10 cellular contexts compared by ENCODE assay signal in the genomic region with DNA sequence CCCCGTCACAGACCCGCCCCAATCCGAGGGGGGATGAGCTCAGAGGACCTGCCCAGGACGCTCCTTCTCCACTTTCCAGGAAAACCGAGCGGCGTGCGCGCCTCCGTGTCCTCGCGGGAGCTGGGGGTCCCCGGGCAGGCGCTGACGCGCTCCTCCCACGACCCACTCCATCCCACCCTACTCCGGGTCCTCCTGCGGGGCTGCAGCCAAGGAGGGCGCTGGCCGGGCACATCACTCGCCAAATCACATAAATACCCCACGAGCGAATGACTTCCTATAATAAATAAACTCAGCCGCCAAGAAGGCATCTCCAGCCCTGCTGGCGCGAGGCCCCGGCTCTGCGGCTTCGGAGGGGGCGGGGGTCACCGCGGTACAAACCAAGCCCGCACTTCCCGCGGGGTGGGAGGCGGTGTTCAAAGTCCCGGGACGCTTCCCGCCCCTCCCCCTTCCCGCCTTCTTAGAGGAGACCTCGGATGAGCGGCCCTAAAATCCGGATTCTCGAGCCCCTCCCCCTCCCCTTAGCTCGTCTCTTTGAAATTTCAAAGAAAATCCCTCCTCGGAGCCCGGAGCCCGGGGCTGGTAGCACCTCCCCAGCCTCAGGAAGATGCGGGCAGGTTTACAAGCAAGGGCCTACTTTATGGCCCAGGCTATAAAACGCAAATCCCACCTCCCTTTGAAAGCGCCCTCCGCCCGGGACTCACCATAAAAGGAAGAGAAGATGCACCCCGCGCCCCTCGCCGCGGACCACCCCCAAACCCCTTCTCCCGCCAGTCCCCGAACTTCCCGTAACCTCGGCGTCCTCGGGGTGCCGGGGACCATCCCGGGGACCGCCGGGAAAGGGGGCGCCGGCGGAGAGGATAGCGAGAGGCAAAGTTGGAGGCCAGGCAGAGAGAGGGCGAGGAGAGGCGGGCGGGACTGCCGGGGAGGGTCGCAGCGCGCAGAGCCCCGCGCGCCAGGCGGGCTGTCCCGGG. TPM values are rescaled to one million over a fixed set of nuclear protein-coding genes. Genes with fewer than 3 reads are reported as not detected.
DNase-seq lines count a peak whose midpoint lies in the region; ATAC-seq and TF ChIP-seq lines count a peak whose summit lies in the region.
"Had no signal": no experiment of that assay in that cellular context is flagged by ENCODE, and none has a peak within 500 bp of the region (broad histone marks: within the 10 kb centered on the region; RNA-seq: fewer than 3 reads in every experiment).

No MANE protein-coding gene starts in this region.

- ATAC-seq in sciatic nerve (peak; percentile 77), HG03108 (IDR thresholded peaks at IDR 0.05; ENCODE audit: unreplicated experiment) (no peak)

- H3K4me3 Mint-ChIP-seq in activated naive CD8-positive, alpha-beta T cell, result peak overlapping the region; percentile 42

- H3K27me3 Mint-ChIP-seq in activated naive CD8-positive, alpha-beta T cell, result peaks cover 20% of the 10 kb centered on the region

- H3K27ac Mint-ChIP-seq in activated naive CD8-positive, alpha-beta T cell, result no peak overlapping the region

- H3K4me3 ChIP-seq in HEK293 (ENCODE audit: low read depth, low read length) (peak overlapping the region; percentile 29), iPS-18c (ENCODE audit: insufficient read depth, low read depth, low read length) (peak overlapping the region; percentile 56)

- H3K4me1 Mint-ChIP-seq in activated naive CD8-positive, alpha-beta T cell (ENCODE audit: low read depth), result peaks cover 5% of the 10 kb centered on the region

- H3K9me3 Mint-ChIP-seq in activated naive CD8-positive, alpha-beta T cell (ENCODE audit: low read depth), result no peaks in the 10 kb centered on the region

- intact Hi-C loops in sciatic nerve (cut with DNase I), result no loop called here

- H3K36me3 ChIP-seq in HEK293 (ENCODE audit: control insufficient read depth in 2 of 2, insufficient read depth in 1 of 2, low read length in 2 of 2), result peaks cover 0 to 7% of the 10 kb centered on the region in 2 experiments; a peak in 1 of 3 replicates

- DNase-seq in sciatic nerve (ENCODE audit: low spot score), result peak; percentile 83
- DNase-seq in COR-L47 (lab: John Stamatoyannopoulos, UW), result no peak
- no peak for DNase-seq in NCI-H1436 treated with DMSO at 0.1 percent for 48 hours (lab: John Stamatoyannopoulos, UW)
- no peak for DNase-seq in activated gamma-delta T cell (lab: John Stamatoyannopoulos, UW)
- DNase-seq: stimulated activated CD4-positive, alpha-beta T cell treated with anti-CD3 and anti-CD28 coated beads, Interleukin-1b, Interleukin-23, amount 100 ng/mL, for 48 hours had no signal

- no peak for TF ChIP-seq CTCF in HEK293 (tag by site-specific recombination; IDR thresholded peaks at IDR 0.05)

- CTCF ChIA-PET in HEK293 (lab: Yijun Ruan, JAX), result no interaction called here

- H3K9me3 ChIP-seq in HEK293 (ENCODE audit: control insufficient read depth, insufficient read depth, low read depth, low read length) (no peaks in the 10 kb centered on the region), iPS-18c (ENCODE audit: control insufficient read depth, insufficient read depth, low read length) (no peaks in the 10 kb centered on the region)

- H3K4me1 ChIP-seq in HEK293 (ENCODE audit: control insufficient read depth, insufficient read depth, low read length), result no peaks in the 10 kb centered on the region; the same call in 1 of the 2 replicates

- no peaks in the 10 kb centered on the region for H3K36me3 Mint-ChIP-seq in activated naive CD8-positive, alpha-beta T cell

- peak overlapping the region; percentile 79 for H3K27ac ChIP-seq in HEK293 (ENCODE audit: extremely low read depth, low read depth, low read length)
- H3K27ac ChIP-seq: epithelial cell of prostate had no signal

- POLR2A ChIA-PET in HEK293 (lab: Yijun Ruan, JAX), result interaction anchor here (0.6 kb wide), 1 partner anchor 57 kb away, joined by 13 read pairs; no protein-coding TSS in a partner anchor

TF ChIP-seq in HEK293, 187 proteins besides CTCF, POLR2A, EP300 and RAD21:
- TF ChIP-seq, protein P1, sequence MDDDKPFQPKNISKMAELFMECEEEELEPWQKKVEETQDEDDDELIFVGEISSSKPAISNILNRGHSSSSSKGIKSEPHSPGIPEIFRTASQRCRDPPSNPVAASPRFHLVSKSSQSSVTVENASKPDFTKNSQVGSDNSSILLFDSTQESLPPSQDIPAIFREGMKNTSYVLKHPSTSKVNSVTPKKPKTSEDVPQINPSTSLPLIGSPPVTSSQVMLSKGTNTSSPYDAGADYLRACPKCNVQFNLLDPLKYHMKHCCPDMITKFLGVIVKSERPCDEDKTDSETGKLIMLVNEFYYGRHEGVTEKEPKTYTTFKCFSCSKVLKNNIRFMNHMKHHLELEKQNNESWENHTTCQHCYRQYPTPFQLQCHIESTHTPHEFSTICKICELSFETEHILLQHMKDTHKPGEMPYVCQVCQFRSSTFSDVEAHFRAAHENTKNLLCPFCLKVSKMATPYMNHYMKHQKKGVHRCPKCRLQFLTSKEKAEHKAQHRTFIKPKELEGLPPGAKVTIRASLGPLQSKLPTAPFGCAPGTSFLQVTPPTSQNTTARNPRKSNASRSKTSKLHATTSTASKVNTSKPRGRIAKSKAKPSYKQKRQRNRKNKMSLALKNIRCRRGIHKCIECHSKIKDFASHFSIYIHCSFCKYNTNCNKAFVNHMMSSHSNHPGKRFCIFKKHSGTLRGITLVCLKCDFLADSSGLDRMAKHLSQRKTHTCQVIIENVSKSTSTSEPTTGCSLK (tag by site-specific recombination; IDR thresholded peaks at IDR 0.05), result no peak
- TF ChIP-seq TCF7L2 (IDR thresholded peaks at IDR 0.05; ENCODE audit: borderline replicate concordance, low read depth, low read length), result peak; percentile 59; the same call in 1 of the 2 replicates

RNA-seq across cellular contexts. Expression of a gene that starts 0.7 kb away (rescaled TPM):
- 1.5 TPM for total RNA-seq in sciatic nerve
